ENCODE assay signal across 1 cellular context in genomic region chr18:33669589-33669988, GRCh38.
TF ChIP-seq lines count a peak whose summit lies in the region.

No MANE protein-coding gene starts in this region.

TF ChIP-seq in endothelial cell of umbilical vein, 7 proteins besides CTCF, POLR2A, EP300 and RAD21 (continued from another document):
- no peak for TF ChIP-seq MAX (IDR thresholded peaks at IDR 0.05; ENCODE audit: insufficient read depth, insufficient read length)
- TF ChIP-seq JUN (IDR thresholded peaks at IDR 0.05; ENCODE audit: borderline replicate concordance, insufficient read depth, insufficient read length, low read depth) = no peak
- no peak for TF ChIP-seq GATA2 (IDR thresholded peaks at IDR 0.05; ENCODE audit: insufficient read depth, insufficient read length, low read depth, low read length)
- no peak for TF ChIP-seq MYC (IDR thresholded peaks at IDR 0.05; ENCODE audit: low read depth, low read length)
- no peak for TF ChIP-seq FOS (IDR thresholded peaks at IDR 0.05; ENCODE audit: borderline replicate concordance, insufficient read depth, low read length)
- TF ChIP-seq EZH2 (IDR thresholded peaks at IDR 0.05; ENCODE audit: borderline replicate concordance, low read depth, low read length, severe bottlenecking) = no peak
